Comparison of ENCODE assay signal across 1 cellular context in genomic region chr3:13083898-13084297, GRCh38.
TF ChIP-seq lines count a peak whose summit lies in the region.

No MANE protein-coding gene starts in this region.

TF ChIP-seq in GM12878, 131 proteins besides CTCF, POLR2A, EP300 and RAD21 (continued from another document and continues in another):
- no peak for TF ChIP-seq SKIL (IDR thresholded peaks at IDR 0.05; ENCODE audit: low read depth, poor library complexity, severe bottlenecking)
- no peak for TF ChIP-seq ZNF217 (IDR thresholded peaks at IDR 0.05)
- no peak for TF ChIP-seq ZNF274 (IDR thresholded peaks at IDR 0.05; ENCODE audit: insufficient read depth, insufficient read length)
- TF ChIP-seq E4F1 (IDR thresholded peaks at IDR 0.05; ENCODE audit: borderline replicate concordance, partially characterized antibody): no peak
- TF ChIP-seq TAF1 (IDR thresholded peaks at IDR 0.05; ENCODE audit: borderline replicate concordance, low read depth, low read length): no peak
- no peak for TF ChIP-seq NRF1 (conservative IDR thresholded peaks at IDR 0.05; ENCODE audit: low read depth, low read length)
- TF ChIP-seq ZNF622 (IDR thresholded peaks at IDR 0.05): no peak
- TF ChIP-seq ZNF592 (IDR thresholded peaks at IDR 0.05): no peak
- no peak for TF ChIP-seq DPF2 (IDR thresholded peaks at IDR 0.05)
- TF ChIP-seq CEBPB (IDR thresholded peaks at IDR 0.05; ENCODE audit: borderline replicate concordance in 1 of 2, low read depth in 2 of 2, low read length in 2 of 2): no peak
- no peak for TF ChIP-seq IRF4 (IDR thresholded peaks at IDR 0.05; ENCODE audit: low read depth, low read length)
- TF ChIP-seq NR2F1 (conservative IDR thresholded peaks at IDR 0.05): 0 out of 2 replicates have a peak, but pooled peaks have one; percentile 35
- no peak for TF ChIP-seq POU2F2 (IDR thresholded peaks at IDR 0.05; ENCODE audit: borderline replicate concordance, low read depth, low read length)
- TF ChIP-seq NFXL1 (IDR thresholded peaks at IDR 0.05; ENCODE audit: borderline replicate concordance): no peak
- TF ChIP-seq ZSCAN29 (IDR thresholded peaks at IDR 0.05): no peak
- peak; percentile 81; the same call in 1 of the 2 replicates for TF ChIP-seq CBFB (IDR thresholded peaks at IDR 0.05; ENCODE audit: low read depth)
- no peak for TF ChIP-seq HSF1 (IDR thresholded peaks at IDR 0.05; ENCODE audit: low read depth, low read length)
- no peak for TF ChIP-seq ZBTB4 (CRISPR knock-in tag; IDR thresholded peaks at IDR 0.05)
- TF ChIP-seq SPI1 (IDR thresholded peaks at IDR 0.05; ENCODE audit: borderline replicate concordance, insufficient read depth, low read depth, low read length): peak; percentile 61; the same call in 1 of the 2 replicates
- TF ChIP-seq EGR1 (IDR thresholded peaks at IDR 0.05; ENCODE audit: borderline replicate concordance in 1 of 2, low read depth in 2 of 2, low read length in 2 of 2): no peak
- no peak for TF ChIP-seq RB1 (IDR thresholded peaks at IDR 0.05; ENCODE audit: borderline replicate concordance)
- no peak for TF ChIP-seq ATF3 (IDR thresholded peaks at IDR 0.05; ENCODE audit: borderline replicate concordance, extremely low read depth, low read depth, low read length)
- TF ChIP-seq ZNF24 (IDR thresholded peaks at IDR 0.05): no peak
- no peak for TF ChIP-seq E2F8 (IDR thresholded peaks at IDR 0.05; ENCODE audit: low read depth, partially characterized antibody)
- no peak for TF ChIP-seq BRCA1 (IDR thresholded peaks at IDR 0.05; ENCODE audit: low read depth, low read length)
- TF ChIP-seq ESRRA (IDR thresholded peaks at IDR 0.05; ENCODE audit: low read length): no peak
- no peak for TF ChIP-seq PKNOX1 (IDR thresholded peaks at IDR 0.05)
- no peak for TF ChIP-seq ASH2L (IDR thresholded peaks at IDR 0.05; ENCODE audit: borderline replicate concordance, low read depth)
- no peak for TF ChIP-seq IRF5 (IDR thresholded peaks at IDR 0.05; ENCODE audit: borderline replicate concordance)
- TF ChIP-seq ZBTB40 (IDR thresholded peaks at IDR 0.05; ENCODE audit: borderline replicate concordance): no peak
- 0 out of 2 replicates have a peak, but pooled peaks have one; percentile 12 for TF ChIP-seq MEF2A (IDR thresholded peaks at IDR 0.05; ENCODE audit: insufficient read depth, low read depth, low read length)
